In genomic region chr4:30916337-30917274, GRCh38 we compare ENCODE assay signal across 23 cellular contexts.
A peak's percentile ranks its signal among the peaks of the same experiment; 100 is the strongest.
DNase-seq lines count a peak whose midpoint lies in the region; ATAC-seq and TF ChIP-seq lines count a peak whose summit lies in the region.
"Had no signal": no experiment of that assay in that cellular context is flagged by ENCODE, and none has a peak within 500 bp of the region (broad histone marks: within the 10 kb centered on the region; RNA-seq: fewer than 3 reads in every experiment).

No MANE protein-coding gene starts in this region.

- peak overlapping the region; percentile 89 for H3K27ac ChIP-seq in HCT116 (ENCODE audit: low read depth, low read length)
- peak overlapping the region; percentile 44; the same call in 1 of the 2 replicates for H3K27ac ChIP-seq in Panc1 (ENCODE audit: low read length)
- peak overlapping the region; percentile 17 for H3K27ac ChIP-seq in smooth muscle cell (ENCODE audit: low read depth)
- H3K27ac ChIP-seq: KMS-11, PC-9, SJSA1 had no signal

- H3K27me3 ChIP-seq in HCT116 (ENCODE audit: insufficient read depth, low read length) (no peaks in the 10 kb centered on the region), Panc1 (ENCODE audit: control insufficient read depth, insufficient read depth, low read length) (no peaks in the 10 kb centered on the region), smooth muscle cell (ENCODE audit: low read depth) (no peaks in the 10 kb centered on the region)
- H3K27me3 ChIP-seq: SJSA1 had no signal

- POLR2A ChIA-PET in HCT116 (lab: Charles Lee), result interaction anchor here (1.3 kb wide), 2 partner anchors 14 to 17 kb away, joined by 3 read pairs; no protein-coding TSS in a partner anchor
- POLR2A ChIA-PET in Panc1 (lab: Charles Lee), result no interaction called here

- ATAC-seq in HCT116 (peak; percentile 18; the same call in 1 of the 2 replicates), Panc1 (no peak), left colon (peak; percentile 93), GM19351 (IDR thresholded peaks at IDR 0.05; ENCODE audit: unreplicated experiment) (no peak)
- no peak for ATAC-seq in effector memory CD8-positive, alpha-beta T cell (replicated peaks)
- ATAC-seq: T-cell had no signal

- CTCF ChIA-PET in HCT116 (lab: Charles Lee) (no interaction called here), Panc1 (lab: Charles Lee) (no interaction called here)

- 54% methylated on average over 5 of the region's 5 CpGs for whole genome bisulfite sequencing in smooth muscle cell (ENCODE audit: low lambda C conversion rate)

- H3K9ac ChIP-seq in HCT116 (ENCODE audit: low read length), result peak overlapping the region; percentile 55
- no peak overlapping the region for H3K9ac ChIP-seq in smooth muscle cell (ENCODE audit: low read depth)
- H3K9ac ChIP-seq: KMS-11 had no signal

- no peak for TF ChIP-seq RAD21 in HCT116 (IDR thresholded peaks at IDR 0.05; ENCODE audit: low read depth)

- H3K36me3 Mint-ChIP-seq in effector memory CD8-positive, alpha-beta T cell (ENCODE audit: insufficient read depth), result no peaks in the 10 kb centered on the region
- H3K36me3 Mint-ChIP-seq: IgD-negative memory B cell, T-cell had no signal

- DNase-seq in HCT116 (ENCODE audit: low read depth, low spot score) (no peak), Panc1 (ENCODE audit: low read depth, low spot score) (no peak), left colon (no peak), smooth muscle cell (lab: John Stamatoyannopoulos, UW; ENCODE audit: unreplicated experiment) (no peak), GM20000 (ENCODE audit: low spot score) (no peak)
- DNase-seq in effector memory CD8-positive, alpha-beta T cell, result no peak
- DNase-seq: DMS153, DND-41, GOT3, MM.1S, NCI-H1694 treated with DMSO at 0.1 percent for 48 hours, NCI-H2081, NCI-H2171, NCI-H226, NCI-H510A treated with DMSO at 0.1 percent for 48 hours, PC-9, Right ventricle myocardium superior, RPMI8226, T-cell had no signal

- H4K20me1 ChIP-seq in HCT116 (ENCODE audit: insufficient read depth), result no peaks in the 10 kb centered on the region
- H4K20me1 ChIP-seq in smooth muscle cell (ENCODE audit: low read depth), result no peaks in the 10 kb centered on the region

- no peak for TF ChIP-seq POLR2A in HCT116 (IDR thresholded peaks at IDR 0.05; ENCODE audit: borderline replicate concordance, extremely low read depth, insufficient read depth, insufficient read length)

- no peaks in the 10 kb centered on the region for H3K9me2 ChIP-seq in HCT116 (ENCODE audit: insufficient read depth)

- H2AFZ ChIP-seq in HCT116 (ENCODE audit: low read depth, low read length, poor library complexity, severe bottlenecking) (no peak overlapping the region), smooth muscle cell (ENCODE audit: low read depth) (no peak overlapping the region)
- H2AFZ ChIP-seq: PC-9 had no signal

- no peaks in the 10 kb centered on the region for H3K27me3 Mint-ChIP-seq in effector memory CD8-positive, alpha-beta T cell
- H3K27me3 Mint-ChIP-seq: IgD-negative memory B cell, T-cell had no signal

- no peak for TF ChIP-seq CTCF in HCT116 (IDR thresholded peaks at IDR 0.05 in 2 of 3, conservative IDR thresholded peaks at IDR 0.05 in 1 of 3; ENCODE audit: borderline replicate concordance in 1 of 3, insufficient read depth in 1 of 3, low read depth in 2 of 3, low read length in 2 of 3)
- TF ChIP-seq CTCF in Panc1 (IDR thresholded peaks at IDR 0.05), result no peak
- TF ChIP-seq CTCF in smooth muscle cell (IDR thresholded peaks at IDR 0.05; ENCODE audit: borderline replicate concordance, insufficient read depth, poor library complexity, severe bottlenecking), result no peak
- no peak for TF ChIP-seq CTCF in GM20000 (IDR thresholded peaks at IDR 0.05; ENCODE audit: extremely low read depth, missing control alignments)

- no peaks in the 10 kb centered on the region for H3F3A ChIP-seq in smooth muscle cell (ENCODE audit: low read depth)

- H3K9me3 ChIP-seq in HCT116 (ENCODE audit: control insufficient read depth in 1 of 2, insufficient read depth in 1 of 2, low read depth in 1 of 2, low read length in 2 of 2) (no peaks in the 10 kb centered on the region), Panc1 (ENCODE audit: control insufficient read depth, insufficient read depth, low read depth, low read length) (no peaks in the 10 kb centered on the region), smooth muscle cell (replicated peaks; ENCODE audit: low read depth) (no peaks in the 10 kb centered on the region)
- H3K9me3 ChIP-seq: SJSA1 had no signal

- RAD21 ChIA-PET in HCT116 (lab: Charles Lee; ENCODE audit: low non-redundant PET in 1 of 2, low total read pairs in 2 of 2, uncharacterized antibody in 2 of 2, unreplicated experiment in 2 of 2), result no interaction called here

- peaks cover 84 to 97% of the 10 kb centered on the region in 2 experiments for H3K4me1 ChIP-seq in HCT116 (ENCODE audit: control insufficient read depth in 1 of 2, insufficient read depth in 2 of 2, low read length in 2 of 2)
- peaks cover 4% of the 10 kb centered on the region; the same call in 1 of the 2 replicates for H3K4me1 ChIP-seq in Panc1 (ENCODE audit: control insufficient read depth, insufficient read depth, low read length)
- H3K4me1 ChIP-seq in smooth muscle cell (ENCODE audit: low read depth), result peaks cover 11% of the 10 kb centered on the region
- H3K4me1 ChIP-seq: SJSA1 had no signal

- H3K4me2 ChIP-seq in HCT116 (ENCODE audit: low read length), result peak overlapping the region; percentile 49
- no peak overlapping the region for H3K4me2 ChIP-seq in smooth muscle cell
- H3K4me2 ChIP-seq: KMS-11, PC-9 had no signal

- H3K36me3 ChIP-seq in HCT116 (ENCODE audit: control insufficient read depth in 1 of 2, insufficient read depth in 2 of 2, low read length in 2 of 2), result peaks cover 4 to 8% of the 10 kb centered on the region in 2 experiments; a peak in 2 of 4 replicates
- no peaks in the 10 kb centered on the region for H3K36me3 ChIP-seq in Panc1 (ENCODE audit: control insufficient read depth, insufficient read depth, low read length)
- no peaks in the 10 kb centered on the region for H3K36me3 ChIP-seq in smooth muscle cell (ENCODE audit: low read depth)
- H3K36me3 ChIP-seq: SJSA1 had no signal

- H3K79me2 ChIP-seq in HCT116 (ENCODE audit: insufficient read depth, low read length) (peaks cover 98% of the 10 kb centered on the region), smooth muscle cell (ENCODE audit: low read depth) (no peaks in the 10 kb centered on the region)

- H3K4me1 Mint-ChIP-seq in effector memory CD8-positive, alpha-beta T cell (ENCODE audit: low read depth in 2 of 2), result no peaks in the 10 kb centered on the region
- H3K4me1 Mint-ChIP-seq: IgD-negative memory B cell, T-cell had no signal

- in situ Hi-C loops in Panc1 (cut with HindIII; ENCODE audit: low pct_unique_long_range_greater_than_20kb, low sequenced_read_pairs), result no loop called here

- H3K9me3 Mint-ChIP-seq in effector memory CD8-positive, alpha-beta T cell, result peaks cover 2 to 14% of the 10 kb centered on the region in 2 donors

- intact Hi-C loops in HCT116 (cut with micrococcal nuclease), result no loop called here
- intact Hi-C loops in Panc1 (cut with micrococcal nuclease; ENCODE audit: unreplicated experiment), result no loop called here
- intact Hi-C loops in left colon (cut with DNase I, micrococcal nuclease), result no loop called here

- H3K27ac Mint-ChIP-seq in effector memory CD8-positive, alpha-beta T cell, result no peak overlapping the region
- H3K27ac Mint-ChIP-seq: IgD-negative memory B cell, T-cell had no signal

- no peak overlapping the region for H3K4me3 Mint-ChIP-seq in effector memory CD8-positive, alpha-beta T cell
- H3K4me3 Mint-ChIP-seq: IgD-negative memory B cell, T-cell had no signal

- BruUV-seq in HCT116 (replicated peaks; lab: Mats Ljungman, UMichigan) (TSS peak; percentile 79), Panc1 (replicated peaks; lab: Mats Ljungman, UMichigan) (no TSS peak)

- H3K4me3 ChIP-seq in HCT116 (replicated peaks in 1 of 2; ENCODE audit: low read depth in 1 of 2, low read length in 2 of 2) (peak overlapping the region in 1 of 2 experiments; percentile 9; a peak in 1 of 4 replicates), Panc1 (ENCODE audit: low read depth in 2 of 2, low read length in 2 of 2) (no peak overlapping the region), smooth muscle cell (no peak overlapping the region)
- H3K4me3 ChIP-seq: PC-9, SJSA1 had no signal

TF ChIP-seq in HCT116, 20 proteins besides CTCF, POLR2A, EP300 and RAD21 (continues in another document):
- TF ChIP-seq CEBPB (IDR thresholded peaks at IDR 0.05; ENCODE audit: low read depth) (peak; percentile 19; the same call in 1 of the 2 replicates), SP1 (IDR thresholded peaks at IDR 0.05; ENCODE audit: low read depth) (peak; percentile 36; the same call in 1 of the 2 replicates), EGR1 (IDR thresholded peaks at IDR 0.05; ENCODE audit: low read depth) (no peak), YY1 (IDR thresholded peaks at IDR 0.05; ENCODE audit: extremely low read depth, insufficient replicate concordance, low read depth, low read length) (peak; percentile 50), REST (IDR thresholded peaks at IDR 0.05; ENCODE audit: low read depth) (no peak), POLR2AphosphoS5 (IDR thresholded peaks at IDR 0.05; ENCODE audit: low read depth, low read length) (no peak), ATF3 (IDR thresholded peaks at IDR 0.05) (no peak)

Comparison
In these comparisons a context has a peak if more than half of its experiments do, and no peak if none do; other contexts are left out.
1. ATAC-seq: peak in HCT116 (single experiment) and left colon (single experiment); none in Panc1 (single experiment), GM19351 (single experiment) and effector memory CD8-positive, alpha-beta T cell (single experiment).
2. H3K27ac ChIP-seq: peak in every context shown above with its lines; median percentile 89 in HCT116; 44 in Panc1; 17 in smooth muscle cell.